9 cellular contexts compared by ENCODE assay signal in the genomic region with DNA sequence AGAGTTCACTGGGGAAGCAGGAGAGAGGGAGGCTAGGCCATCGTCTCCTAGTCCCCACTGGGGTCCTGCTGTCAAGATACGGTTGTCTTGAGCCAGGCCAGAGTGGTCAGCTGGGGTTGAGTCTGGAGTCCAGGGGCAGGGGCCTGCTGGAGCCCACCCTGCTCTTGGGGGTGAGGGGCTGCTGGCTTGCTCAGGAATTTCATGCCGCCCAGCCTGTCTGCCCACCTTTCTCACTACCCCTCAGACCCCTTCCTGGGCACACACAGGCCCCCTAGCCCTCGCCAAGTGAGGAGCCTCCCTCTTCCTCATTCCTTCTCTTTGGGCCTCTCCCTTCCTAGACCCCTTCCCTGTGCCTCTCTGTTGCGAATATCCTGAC. TPM values are rescaled to one million over a fixed set of nuclear protein-coding genes. Genes with fewer than 3 reads are reported as not detected.
A peak's percentile ranks its signal among the peaks of the same experiment; 100 is the strongest.
DNase-seq lines count a peak whose midpoint lies in the region; ATAC-seq, FAIRE-seq and TF ChIP-seq lines count a peak whose summit lies in the region.
"Had no signal": no experiment of that assay in that cellular context is flagged by ENCODE, and none has a peak within 500 bp of the region (broad histone marks: within the 10 kb centered on the region; RNA-seq: fewer than 3 reads in every experiment).

No MANE protein-coding gene starts in this region.

- H3K4me1 Mint-ChIP-seq in naive thymus-derived CD4-positive, alpha-beta T cell = peaks cover 20 to 53% (median 40%) of the 10 kb centered on the region in 7 donors

- H3K4me1 ChIP-seq in naive thymus-derived CD4-positive, alpha-beta T cell (ENCODE audit: control insufficient read depth in 2 of 2, insufficient read depth in 2 of 2, low read length in 2 of 2) = peaks cover 21 to 44% of the 10 kb centered on the region in 2 donors

- no peaks in the 10 kb centered on the region for H3K27me3 Mint-ChIP-seq in naive thymus-derived CD4-positive, alpha-beta T cell

- H3K4me3 Mint-ChIP-seq in naive thymus-derived CD4-positive, alpha-beta T cell = peak overlapping the region; percentile 85 to 99 (median 94)

- H3K27me3 ChIP-seq in bronchial epithelial cell (ENCODE audit: control insufficient read depth, insufficient read depth, low read length) = no peaks in the 10 kb centered on the region
- no peaks in the 10 kb centered on the region for H3K27me3 ChIP-seq in naive thymus-derived CD4-positive, alpha-beta T cell (ENCODE audit: control insufficient read depth in 2 of 2, insufficient read depth in 2 of 2, low read length in 2 of 2)

- no peak for TF ChIP-seq POLR2A in GM18505 (IDR thresholded peaks at IDR 0.05; ENCODE audit: borderline replicate concordance, extremely low read depth, insufficient read depth, insufficient read length)

- FAIRE-seq in bronchial epithelial cell (lab: Jason Lieb, UNC) = no peak

- peaks cover 0 to 17% (median 0%) of the 10 kb centered on the region in 5 donors for H3K36me3 Mint-ChIP-seq in naive thymus-derived CD4-positive, alpha-beta T cell

- H3K36me3 ChIP-seq in bronchial epithelial cell (ENCODE audit: control insufficient read depth, insufficient read depth, low read length) = peaks cover 24% of the 10 kb centered on the region
- peaks cover 0 to 3% (median 0%) of the 10 kb centered on the region in 3 experiments for H3K36me3 ChIP-seq in naive thymus-derived CD4-positive, alpha-beta T cell (ENCODE audit: control insufficient read depth in 2 of 3, insufficient read depth in 3 of 3, low read length in 3 of 3)

- TF ChIP-seq CTCF in AG10803 (conservative IDR thresholded peaks at IDR 0.05; ENCODE audit: low read length) (no peak), bronchial epithelial cell (IDR thresholded peaks at IDR 0.05; ENCODE audit: insufficient read depth, low read length, severe bottlenecking) (no peak)

- POLR2A ChIA-PET in naive thymus-derived CD4-positive, alpha-beta T cell (lab: Charles Lee) = interaction anchor here (0.8 to 4.3 kb wide), 2 partner anchors 185 to 192 kb away, joined by 3 to 44 read pairs; a partner anchor contains a TSS

- no peaks in the 10 kb centered on the region for H3K9me3 Mint-ChIP-seq in naive thymus-derived CD4-positive, alpha-beta T cell

- no peaks in the 10 kb centered on the region for H3K9me3 ChIP-seq in naive thymus-derived CD4-positive, alpha-beta T cell (ENCODE audit: control insufficient read depth in 2 of 3, low read length in 3 of 3)

- intact Hi-C loops in naive thymus-derived CD4-positive, alpha-beta T cell (cut with micrococcal nuclease) = loop anchor here (5.0 to 10.0 kb wide), 10 partner anchors 50 to 850 kb away; a partner anchor contains a TSS

- no peak for ATAC-seq in naive thymus-derived CD4-positive, alpha-beta T cell
- ATAC-seq in HG02884 (IDR thresholded peaks at IDR 0.05; ENCODE audit: unreplicated experiment) (no peak), GM18505 (IDR thresholded peaks at IDR 0.05; ENCODE audit: unreplicated experiment) (no peak), HG03432 (IDR thresholded peaks at IDR 0.05; ENCODE audit: unreplicated experiment) (no peak)

- H3K27ac Mint-ChIP-seq in naive thymus-derived CD4-positive, alpha-beta T cell = peak overlapping the region in 7 of 9 donors; percentile 47 to 95 (median 81)

- H3K27ac ChIP-seq in naive thymus-derived CD4-positive, alpha-beta T cell (ENCODE audit: low read depth, low read length) = no peak overlapping the region
- H3K27ac ChIP-seq: parathyroid adenoma had no signal

- DNase-seq in AG10803 (ENCODE audit: low read depth) (no peak), bronchial epithelial cell (ENCODE audit: low read depth) (no peak), OCI-M2 (lab: John Stamatoyannopoulos, UW; ENCODE audit: unreplicated experiment) (no peak)
- DNase-seq in Jurkat, Clone E6-1 (ENCODE audit: low read depth, low spot score) = no peak
- no peak for DNase-seq in naive thymus-derived CD4-positive, alpha-beta T cell

- CTCF ChIA-PET in naive thymus-derived CD4-positive, alpha-beta T cell (lab: Charles Lee) = interaction anchor here (1.2 kb wide), 1 partner anchor 16 kb away, joined by 3 read pairs; no protein-coding TSS in a partner anchor

- H3K4me3 ChIP-seq in AG10803 (ENCODE audit: low read length) (peak overlapping the region; percentile 89), bronchial epithelial cell (ENCODE audit: low read depth, low read length) (peak overlapping the region; percentile 64)
- H3K4me3 ChIP-seq in Jurkat, Clone E6-1 (ENCODE audit: low read length) = peak overlapping the region; percentile 91
- H3K4me3 ChIP-seq in naive thymus-derived CD4-positive, alpha-beta T cell (ENCODE audit: low read length) = no peak overlapping the region

RNA-seq across cellular contexts. Expression of a gene that starts 1.3 kb away (rescaled TPM):
- polyA plus RNA-seq in Jurkat, Clone E6-1 (2012; ENCODE audit: insufficient read depth, insufficient read length) = 78.3 TPM
- 47.4 and 50.2 TPM in 2 replicates for total RNA-seq in bronchial epithelial cell
- total RNA-seq in naive thymus-derived CD4-positive, alpha-beta T cell = 10 to 100 TPM; 30.0 to 58.3 (median 36.7) TPM
- polyA plus RNA-seq in naive thymus-derived CD4-positive, alpha-beta T cell = 1 to 10 TPM; 4.8 to 6.8 TPM

RNA-seq across cellular contexts. Expression of a gene that starts 8.4 kb away (rescaled TPM):
- polyA plus RNA-seq in Jurkat, Clone E6-1 (2012; ENCODE audit: insufficient read depth, insufficient read length) = 17.0 TPM
- total RNA-seq in bronchial epithelial cell = 0.26 and 0.90 TPM in 2 replicates
- total RNA-seq in naive thymus-derived CD4-positive, alpha-beta T cell = under 1 TPM in 1 of 5 experiments, not detected in 4; 0.86 TPM
- polyA plus RNA-seq in naive thymus-derived CD4-positive, alpha-beta T cell = under 1 TPM; 0.29 to 0.66 TPM

RNA-seq across cellular contexts. Expression of a gene that starts 21.1 kb away (rescaled TPM):
- polyA plus RNA-seq in Jurkat, Clone E6-1 (2012; ENCODE audit: insufficient read depth, insufficient read length) = 75.1 TPM
- total RNA-seq in bronchial epithelial cell = 56.1 and 114 TPM in 2 replicates
- 100 to 1,000 TPM in 2 of 5 experiments, 10 to 100 TPM in 3; 82.8 to 153 (median 98.3) TPM for total RNA-seq in naive thymus-derived CD4-positive, alpha-beta T cell
- 1 to 10 TPM; 4.9 to 9.8 TPM for polyA plus RNA-seq in naive thymus-derived CD4-positive, alpha-beta T cell

RNA-seq across cellular contexts. Expression of a gene that starts 39.6 kb away (rescaled TPM):
- 3.2 TPM for polyA plus RNA-seq in Jurkat, Clone E6-1 (2012; ENCODE audit: insufficient read depth, insufficient read length)
- under 0.01 and 1.8 TPM in 2 replicates for total RNA-seq in bronchial epithelial cell
- total RNA-seq in naive thymus-derived CD4-positive, alpha-beta T cell = under 1 TPM in 1 of 5 experiments, not detected in 4; 0.19 TPM
- not detected for polyA plus RNA-seq in naive thymus-derived CD4-positive, alpha-beta T cell

RNA-seq across cellular contexts. Expression of a gene that starts 48.4 kb away (rescaled TPM):
- polyA plus RNA-seq in Jurkat, Clone E6-1 (2012; ENCODE audit: insufficient read depth, insufficient read length) = 102 TPM
- 10.9 and 11.6 TPM in 2 replicates for total RNA-seq in bronchial epithelial cell
- total RNA-seq in naive thymus-derived CD4-positive, alpha-beta T cell = 10 to 100 TPM; 25.1 to 41.2 (median 35.5) TPM
- 10 to 100 TPM; 20.7 to 36.4 TPM for polyA plus RNA-seq in naive thymus-derived CD4-positive, alpha-beta T cell
